Comparison of ENCODE assay signal across 25 cellular contexts in the genomic region with DNA sequence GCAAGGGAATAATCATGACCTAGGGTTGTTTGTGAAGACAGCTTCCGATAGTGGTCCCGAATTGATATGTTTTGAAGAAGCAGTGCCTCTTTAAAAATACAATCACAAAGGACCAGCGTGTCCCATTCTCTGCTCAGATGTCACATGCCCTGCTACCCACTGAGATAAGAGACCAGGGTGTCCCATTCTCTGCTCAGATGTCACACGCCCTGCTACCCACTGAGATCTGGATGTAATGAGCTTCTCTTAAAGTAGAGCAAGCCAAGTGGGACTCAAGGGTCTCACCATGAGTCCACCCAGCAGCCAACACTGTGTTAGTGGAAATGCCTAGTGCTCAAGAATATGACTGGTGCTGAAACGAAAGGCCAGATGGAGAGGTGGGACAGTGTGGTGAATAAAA. TPM values are rescaled to one million over a fixed set of nuclear protein-coding genes. Genes with fewer than 3 reads are reported as not detected.
A peak's percentile ranks its signal among the peaks of the same experiment; 100 is the strongest.
DNase-seq lines count a peak whose midpoint lies in the region; ATAC-seq and TF ChIP-seq lines count a peak whose summit lies in the region.
"Had no signal": no experiment of that assay in that cellular context is flagged by ENCODE, and none has a peak within 500 bp of the region (broad histone marks: within the 10 kb centered on the region; RNA-seq: fewer than 3 reads in every experiment).

No MANE protein-coding gene starts in this region.

- no peak for DNase-seq in Right ventricle myocardium inferior (ENCODE audit: missing footprints)
- DNase-seq in cardiac septum (ENCODE audit: low spot score) = no peak
- peak; percentile 23 for DNase-seq in OCI-M1 (lab: John Stamatoyannopoulos, UW)
- no peak for DNase-seq in left ventricle myocardium superior
- DNase-seq in type B pancreatic cell (ENCODE audit: extremely low spot score, unreplicated experiment) = no peak
- no peak for DNase-seq in NCI-H1436 (lab: John Stamatoyannopoulos, UW)
- DNase-seq in anterior cingulate cortex (lab: John Stamatoyannopoulos, UW) = no peak
- no peak for DNase-seq in omental fat pad (ENCODE audit: low spot score)
- DNase-seq: activated CD4-positive, alpha-beta T cell treated with anti-CD3 and anti-CD28 coated beads, Interleukin-2, amount 50 U/mL, for 48 hours; activated naive CD4-positive, alpha-beta T cell treated with anti-CD3 and anti-CD28 coated beads, Interleukin-2, amount 10 ng/mL, durations not matched to agents 7 days and 5 days; CD4-positive, alpha-beta T cell; colonic mucosa; effector CD8-positive, alpha-beta T cell; EL; GOT3; NCI-H1105 treated with DMSO at 0.1 percent for 48 hours; NCI-H526 treated with DMSO at 0.1 percent for 48 hours; SK-N-SH; stimulated activated CD8-positive, alpha-beta memory T cell treated with anti-CD3 and anti-CD28 coated beads, Interleukin-4, amount 100 ng/mL, for 48 hours; stimulated activated naive CD8-positive, alpha-beta T cell treated with anti-CD3 and anti-CD28 coated beads, Interleukin-15, amount 100 ng/mL, for 72 hours; tibial artery had no signal

- H3K27ac Mint-ChIP-seq in type B pancreatic cell = peak overlapping the region; percentile 52
- H3K27ac Mint-ChIP-seq: activated naive CD4-positive, alpha-beta T cell treated with anti-CD3 and anti-CD28 coated beads, Interleukin-2, amount 10 ng/mL, durations not matched to agents 7 days and 5 days; activated T-helper 1 cell treated with anti-CD3 and anti-CD28 coated beads, Interleukin-12 subunit alpha, Interleukin-12 subunit beta, Interleukin-2, Interleukin-4 antibody, amounts not matched to agents 30 ng/mL and 10 ng/mL and 1 ng/mL, durations not matched to agents 14 hours and 24 hours and 36 hours; CD4-positive, alpha-beta T cell; stimulated activated naive CD8-positive, alpha-beta T cell treated with anti-CD3 and anti-CD28 coated beads, Interleukin-15, amount 100 ng/mL, for 72 hours; T-helper 1 cell treated with Interleukin-12 subunit alpha and Interleukin-12 subunit beta and Interleukin-4 antibody, amounts not matched to agents 30 μg/mL and 1 μg/mL, for 36 hours had no signal

- peaks cover 14% of the 10 kb centered on the region for H3K36me3 Mint-ChIP-seq in type B pancreatic cell
- H3K36me3 Mint-ChIP-seq: activated naive CD4-positive, alpha-beta T cell treated with anti-CD3 and anti-CD28 coated beads, Interleukin-2, amount 10 ng/mL, durations not matched to agents 7 days and 5 days had no signal

- intact Hi-C loops in Right ventricle myocardium inferior (cut with DNase I) (no loop called here), cardiac septum (cut with DNase I) (loop anchor here (5.0 kb wide), 1 partner anchor 88 kb away; no protein-coding TSS in a partner anchor), left ventricle myocardium superior (cut with micrococcal nuclease) (loop anchor here (10.0 kb wide), 1 partner anchor 85 kb away; no protein-coding TSS in a partner anchor)

- peaks cover 51% of the 10 kb centered on the region for H3K4me1 Mint-ChIP-seq in type B pancreatic cell (ENCODE audit: unreplicated experiment)
- H3K4me1 Mint-ChIP-seq: activated naive CD4-positive, alpha-beta T cell treated with anti-CD3 and anti-CD28 coated beads, Interleukin-2, amount 10 ng/mL, durations not matched to agents 7 days and 5 days had no signal

- no peaks in the 10 kb centered on the region for H3K27me3 Mint-ChIP-seq in type B pancreatic cell
- H3K27me3 Mint-ChIP-seq: activated naive CD4-positive, alpha-beta T cell treated with anti-CD3 and anti-CD28 coated beads, Interleukin-2, amount 10 ng/mL, durations not matched to agents 7 days and 5 days had no signal

- H3K9me3 Mint-ChIP-seq in type B pancreatic cell = no peaks in the 10 kb centered on the region
- H3K9me3 Mint-ChIP-seq: activated naive CD4-positive, alpha-beta T cell treated with anti-CD3 and anti-CD28 coated beads, Interleukin-2, amount 10 ng/mL, durations not matched to agents 7 days and 5 days; activated T-helper 1 cell treated with anti-CD3 and anti-CD28 coated beads, Interleukin-12 subunit alpha, Interleukin-12 subunit beta, Interleukin-2, Interleukin-4 antibody, amounts not matched to agents 30 ng/mL and 10 ng/mL and 1 ng/mL, durations not matched to agents 14 hours and 24 hours and 36 hours; CD4-positive, alpha-beta T cell; stimulated activated naive CD8-positive, alpha-beta T cell treated with anti-CD3 and anti-CD28 coated beads, Interleukin-15, amount 100 ng/mL, for 72 hours; T-helper 1 cell treated with Interleukin-12 subunit alpha and Interleukin-12 subunit beta and Interleukin-4 antibody, amounts not matched to agents 30 μg/mL and 1 μg/mL, for 36 hours had no signal

- H3K4me3 Mint-ChIP-seq in type B pancreatic cell = no peak overlapping the region
- H3K4me3 Mint-ChIP-seq: activated naive CD4-positive, alpha-beta T cell treated with anti-CD3 and anti-CD28 coated beads, Interleukin-2, amount 10 ng/mL, durations not matched to agents 7 days and 5 days; activated T-helper 1 cell treated with anti-CD3 and anti-CD28 coated beads, Interleukin-12 subunit alpha, Interleukin-12 subunit beta, Interleukin-2, Interleukin-4 antibody, amounts not matched to agents 30 ng/mL and 10 ng/mL and 1 ng/mL, durations not matched to agents 14 hours and 24 hours and 36 hours; CD4-positive, alpha-beta T cell; stimulated activated naive CD8-positive, alpha-beta T cell treated with anti-CD3 and anti-CD28 coated beads, Interleukin-15, amount 100 ng/mL, for 72 hours; T-helper 1 cell treated with Interleukin-12 subunit alpha and Interleukin-12 subunit beta and Interleukin-4 antibody, amounts not matched to agents 30 μg/mL and 1 μg/mL, for 36 hours had no signal

- ATAC-seq in Right ventricle myocardium inferior = peak; percentile 63
- ATAC-seq in left ventricle myocardium superior = peak; percentile 68
- no peak for ATAC-seq in omental fat pad (ENCODE audit: low FRiP score)
- ATAC-seq: activated CD4-positive, CD25-positive, alpha-beta regulatory T cell treated with anti-CD3 and anti-CD28 coated beads, Interleukin-2, amount 50 U/mL, for 24 hours; HepG2; stimulated activated naive CD8-positive, alpha-beta T cell treated with anti-CD3 and anti-CD28 coated beads, Interleukin-15, amount 100 ng/mL, for 72 hours had no signal

- no peak for TF ChIP-seq CTCF in type B pancreatic cell (conservative IDR thresholded peaks at IDR 0.05)
- no peak for TF ChIP-seq CTCF in omental fat pad (IDR thresholded peaks at IDR 0.05)

RNA-seq across cellular contexts. Expression of a gene that starts 22.2 kb away (rescaled TPM):
- total RNA-seq in Right ventricle myocardium inferior (54.5 TPM), cardiac septum (63.9 TPM), left ventricle myocardium superior (64.0 TPM), type B pancreatic cell (ENCODE audit: low replicate concordance) (44.8 and 46.8 TPM in 2 replicates), omental fat pad (100 to 1,000 TPM in 1 of 4 donors, 10 to 100 TPM in 3; 40.2 to 117 (median 73.6) TPM)
- total RNA-seq: activated T-helper 1 cell treated with anti-CD3 and anti-CD28 coated beads, Interleukin-12 subunit alpha, Interleukin-12 subunit beta, Interleukin-2, Interleukin-4 antibody, amounts not matched to agents 30 ng/mL and 10 ng/mL and 1 ng/mL, durations not matched to agents 14 hours and 24 hours and 36 hours had no signal
